12 cellular contexts compared by ENCODE assay signal in genomic region chr2:28447943-28448737, GRCh38. TPM values are rescaled to one million over a fixed set of nuclear protein-coding genes. Genes with fewer than 3 reads are reported as not detected.
DNase-seq lines count a peak whose midpoint lies in the region; ATAC-seq and TF ChIP-seq lines count a peak whose summit lies in the region.
"Had no signal": no experiment of that assay in that cellular context is flagged by ENCODE, and none has a peak within 500 bp of the region (broad histone marks: within the 10 kb centered on the region; RNA-seq: fewer than 3 reads in every experiment).

No MANE protein-coding gene starts in this region.

- no peaks in the 10 kb centered on the region for H4K20me1 ChIP-seq in Loucy (ENCODE audit: insufficient read depth, low read length, poor library complexity, severe bottlenecking)

- ATAC-seq in left lung: peak; percentile 38

- H3K9me2 ChIP-seq in Loucy (replicated peaks; ENCODE audit: low read depth, low read length): no peaks in the 10 kb centered on the region

- H3K36me3 ChIP-seq in Loucy (ENCODE audit: insufficient read depth, low read length) (no peaks in the 10 kb centered on the region), left lung (no peaks in the 10 kb centered on the region)
- H3K36me3 ChIP-seq: HAP-1 had no signal

- H2AFZ ChIP-seq in Loucy (ENCODE audit: low read length): peak overlapping the region; percentile 65

- H3K9me3 ChIP-seq in Loucy (ENCODE audit: insufficient read depth, low read depth, low read length): no peaks in the 10 kb centered on the region
- no peaks in the 10 kb centered on the region for H3K9me3 ChIP-seq in left lung
- H3K9me3 ChIP-seq: HAP-1 had no signal

- intact Hi-C loops in left lung (cut with DNase I): no loop called here

- no peak overlapping the region for H3K9ac ChIP-seq in Loucy (ENCODE audit: low read depth, low read length, poor library complexity, severe bottlenecking)

- H3K4me3 ChIP-seq in AG09309 (ENCODE audit: control insufficient read depth, low read depth, low read length) (no peak overlapping the region), Loucy (ENCODE audit: low read length, poor library complexity, severe bottlenecking) (no peak overlapping the region), left lung (no peak overlapping the region)
- H3K4me3 ChIP-seq: HAP-1 had no signal

- TF ChIP-seq CTCF in AG09309 (IDR thresholded peaks at IDR 0.05; ENCODE audit: control insufficient read depth, insufficient read depth, low read depth, low read length, missing control alignments) (no peak), Loucy (conservative IDR thresholded peaks at IDR 0.05; ENCODE audit: low read length) (peak; percentile 32), left lung (IDR thresholded peaks at IDR 0.05) (no peak)

- H3K79me2 ChIP-seq in Loucy (ENCODE audit: insufficient read depth, low read length): no peaks in the 10 kb centered on the region

- no peak overlapping the region for H3K4me2 ChIP-seq in Loucy (ENCODE audit: low read depth, low read length, poor library complexity, severe bottlenecking)

- DNase-seq in AG09309 (ENCODE audit: low read depth) (peak; percentile 87), amniotic stem cell (lab: John Stamatoyannopoulos, UW) (peak; percentile 35), left lung (peak in 1 of 2 donors; percentile 5), NCI-H1417 treated with DMSO at 0.1 percent for 48 hours (lab: John Stamatoyannopoulos, UW) (no peak), NCI-H2107 treated with DMSO at 0.1 percent for 48 hours (lab: John Stamatoyannopoulos, UW; ENCODE audit: unreplicated experiment) (no peak), ACHN (no peak)
- no peak for DNase-seq in activated effector memory CD4-positive, alpha-beta T cell treated with Interleukin-2 at 50 U/mL for 16 hours
- DNase-seq: hippocampal formation; MM.1S; stimulated activated CD4-positive, alpha-beta T cell treated with anti-CD3 and anti-CD28 coated beads, Interleukin-1b, Interleukin-23, amount 100 ng/mL, for 48 hours had no signal

- in situ Hi-C loops in ACHN (cut with HindIII; ENCODE audit: low pct_ligation_motif_present, low pct_unique_long_range_greater_than_20kb, low sequenced_read_pairs): no loop called here

- H3K27ac ChIP-seq in left lung: peak overlapping the region; percentile 53 to 92

- no peaks in the 10 kb centered on the region for H3K27me3 ChIP-seq in Loucy (ENCODE audit: insufficient read depth, low read length, poor library complexity, severe bottlenecking)
- H3K27me3 ChIP-seq in left lung: no peaks in the 10 kb centered on the region

- H3K4me1 ChIP-seq in Loucy (ENCODE audit: insufficient read depth, low read length, poor library complexity, severe bottlenecking): peaks cover 6% of the 10 kb centered on the region
- peaks cover 0 to 62% of the 10 kb centered on the region in 2 donors for H3K4me1 ChIP-seq in left lung
- H3K4me1 ChIP-seq: HAP-1 had no signal

- no peaks in the 10 kb centered on the region for H3F3A ChIP-seq in Loucy (ENCODE audit: low read depth)

RNA-seq across cellular contexts. Expression of gene PLB1, which starts 47.7 kb away (rescaled TPM):
- 1 to 10 TPM; 3.6 to 6.8 TPM for total RNA-seq in left lung

RNA-seq across cellular contexts. Expression of gene FOSL2, which starts 55.5 kb away (rescaled TPM):
- total RNA-seq in left lung: 100 to 1,000 TPM in 1 of 2 donors, 10 to 100 TPM in 1; 83.4 to 114 TPM

Comparison
In these comparisons a context has a peak if more than half of its experiments do, and no peak if none do; other contexts are left out.
1. DNase-seq: peak in AG09309 (single experiment) and amniotic stem cell (single experiment); none in NCI-H1417 treated with DMSO at 0.1 percent for 48 hours (single experiment), NCI-H2107 treated with DMSO at 0.1 percent for 48 hours (single experiment), activated effector memory CD4-positive, alpha-beta T cell treated with Interleukin-2 at 50 U/mL for 16 hours (single experiment) and ACHN (single experiment).